In the genomic region with DNA sequence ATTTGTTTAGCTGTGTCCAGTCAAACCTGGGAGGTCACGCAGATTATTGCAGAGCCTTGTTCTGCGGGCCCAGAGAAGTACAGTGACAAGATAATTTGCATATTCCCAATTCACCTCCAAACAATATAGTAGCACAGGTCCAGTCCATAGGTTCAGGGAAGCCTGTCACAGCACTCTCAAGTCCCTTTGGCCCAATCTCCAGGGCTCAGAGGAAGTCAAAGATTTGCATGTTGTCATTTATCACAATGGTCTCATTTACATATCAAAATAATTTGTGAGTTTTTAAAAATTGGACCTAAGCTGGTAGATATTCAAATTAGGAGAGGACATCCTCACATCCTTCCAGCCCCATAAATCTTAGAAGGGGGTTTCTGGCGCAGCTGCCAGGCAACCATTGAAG, we compare ENCODE assay signal across 13 cellular contexts. TPM values are rescaled to one million over a fixed set of nuclear protein-coding genes. Genes with fewer than 3 reads are reported as not detected.
DNase-seq lines count a peak whose midpoint lies in the region; ATAC-seq and TF ChIP-seq lines count a peak whose summit lies in the region.
"Had no signal": no experiment of that assay in that cellular context is flagged by ENCODE, and none has a peak within 500 bp of the region (broad histone marks: within the 10 kb centered on the region; RNA-seq: fewer than 3 reads in every experiment).

No MANE protein-coding gene starts in this region.

- H3K36me3 Mint-ChIP-seq in stimulated activated naive CD8-positive, alpha-beta T cell treated with anti-CD3 and anti-CD28 coated beads, Interleukin-15, Interleukin-2, amounts not matched to agents 100 ng/mL and 50 ng/mL, for 24 hours (ENCODE audit: low read depth), result peaks cover 8% of the 10 kb centered on the region
- peaks cover 61% of the 10 kb centered on the region for H3K36me3 Mint-ChIP-seq in dendritic cell treated with granulocyte-macrophage colony-stimulating factor and Interleukin-4, amounts not matched to agents 40 ng/mL and 50 ng/mL, for 4 days (ENCODE audit: low read depth)
- H3K36me3 Mint-ChIP-seq in osteocyte (ENCODE audit: unreplicated experiment), result peaks cover 12% of the 10 kb centered on the region

- intact Hi-C loops in dendritic cell treated with granulocyte-macrophage colony-stimulating factor and Interleukin-4, amounts not matched to agents 40 ng/mL and 50 ng/mL, for 4 days (cut with micrococcal nuclease), result no loop called here

- H3K4me1 Mint-ChIP-seq in stimulated activated naive CD8-positive, alpha-beta T cell treated with anti-CD3 and anti-CD28 coated beads, Interleukin-15, Interleukin-2, amounts not matched to agents 100 ng/mL and 50 ng/mL, for 24 hours (ENCODE audit: low read depth), result peaks cover 26% of the 10 kb centered on the region
- peaks cover 42% of the 10 kb centered on the region for H3K4me1 Mint-ChIP-seq in stimulated activated naive CD8-positive, alpha-beta T cell treated with anti-CD3 and anti-CD28 coated beads, Interleukin-15, amount 100 ng/mL, for 72 hours
- peaks cover 44% of the 10 kb centered on the region for H3K4me1 Mint-ChIP-seq in dendritic cell treated with granulocyte-macrophage colony-stimulating factor and Interleukin-4, amounts not matched to agents 40 ng/mL and 50 ng/mL, for 4 days (ENCODE audit: low read depth)
- H3K4me1 Mint-ChIP-seq in osteocyte (ENCODE audit: unreplicated experiment), result peaks cover 2% of the 10 kb centered on the region

- no peaks in the 10 kb centered on the region for H3K27me3 Mint-ChIP-seq in stimulated activated naive CD8-positive, alpha-beta T cell treated with anti-CD3 and anti-CD28 coated beads, Interleukin-15, Interleukin-2, amounts not matched to agents 100 ng/mL and 50 ng/mL, for 24 hours
- no peaks in the 10 kb centered on the region for H3K27me3 Mint-ChIP-seq in stimulated activated naive CD8-positive, alpha-beta T cell treated with anti-CD3 and anti-CD28 coated beads, Interleukin-15, amount 100 ng/mL, for 72 hours
- H3K27me3 Mint-ChIP-seq in dendritic cell treated with granulocyte-macrophage colony-stimulating factor and Interleukin-4, amounts not matched to agents 40 ng/mL and 50 ng/mL, for 4 days, result no peaks in the 10 kb centered on the region
- no peaks in the 10 kb centered on the region for H3K27me3 Mint-ChIP-seq in osteocyte (ENCODE audit: unreplicated experiment)

- no peak for TF ChIP-seq CTCF in osteocyte (IDR thresholded peaks at IDR 0.05)

- ATAC-seq in stimulated activated naive CD8-positive, alpha-beta T cell treated with anti-CD3 and anti-CD28 coated beads, Interleukin-15, amount 100 ng/mL, for 72 hours, result no peak
- no peak for ATAC-seq in HG02970 (IDR thresholded peaks at IDR 0.05; ENCODE audit: low FRiP score, unreplicated experiment)

- H3K27ac Mint-ChIP-seq in stimulated activated naive CD8-positive, alpha-beta T cell treated with anti-CD3 and anti-CD28 coated beads, Interleukin-15, Interleukin-2, amounts not matched to agents 100 ng/mL and 50 ng/mL, for 24 hours, result peak overlapping the region; percentile 26
- H3K27ac Mint-ChIP-seq in stimulated activated naive CD8-positive, alpha-beta T cell treated with anti-CD3 and anti-CD28 coated beads, Interleukin-15, amount 100 ng/mL, for 72 hours, result peak overlapping the region in 1 of 2 donors; percentile 85
- H3K27ac Mint-ChIP-seq in dendritic cell treated with granulocyte-macrophage colony-stimulating factor and Interleukin-4, amounts not matched to agents 40 ng/mL and 50 ng/mL, for 4 days, result peak overlapping the region; percentile 87
- H3K27ac Mint-ChIP-seq in osteocyte (ENCODE audit: unreplicated experiment), result peak overlapping the region; percentile 70

- no peak overlapping the region for H3K4me3 Mint-ChIP-seq in stimulated activated naive CD8-positive, alpha-beta T cell treated with anti-CD3 and anti-CD28 coated beads, Interleukin-15, Interleukin-2, amounts not matched to agents 100 ng/mL and 50 ng/mL, for 24 hours
- no peak overlapping the region for H3K4me3 Mint-ChIP-seq in stimulated activated naive CD8-positive, alpha-beta T cell treated with anti-CD3 and anti-CD28 coated beads, Interleukin-15, amount 100 ng/mL, for 72 hours
- no peak overlapping the region for H3K4me3 Mint-ChIP-seq in dendritic cell treated with granulocyte-macrophage colony-stimulating factor and Interleukin-4, amounts not matched to agents 40 ng/mL and 50 ng/mL, for 4 days
- no peak overlapping the region for H3K4me3 Mint-ChIP-seq in osteocyte (ENCODE audit: unreplicated experiment)

- H3K9me3 Mint-ChIP-seq in stimulated activated naive CD8-positive, alpha-beta T cell treated with anti-CD3 and anti-CD28 coated beads, Interleukin-15, Interleukin-2, amounts not matched to agents 100 ng/mL and 50 ng/mL, for 24 hours, result no peaks in the 10 kb centered on the region
- no peaks in the 10 kb centered on the region for H3K9me3 Mint-ChIP-seq in stimulated activated naive CD8-positive, alpha-beta T cell treated with anti-CD3 and anti-CD28 coated beads, Interleukin-15, amount 100 ng/mL, for 72 hours
- H3K9me3 Mint-ChIP-seq in dendritic cell treated with granulocyte-macrophage colony-stimulating factor and Interleukin-4, amounts not matched to agents 40 ng/mL and 50 ng/mL, for 4 days, result no peaks in the 10 kb centered on the region
- H3K9me3 Mint-ChIP-seq in osteocyte (ENCODE audit: unreplicated experiment), result no peaks in the 10 kb centered on the region

- DNase-seq in stimulated activated naive CD8-positive, alpha-beta T cell treated with anti-CD3 and anti-CD28 coated beads, Interleukin-15, amount 100 ng/mL, for 72 hours, result no peak
- no peak for DNase-seq in osteocyte (ENCODE audit: extremely low spot score, unreplicated experiment)
- no peak for DNase-seq in amniotic stem cell (lab: John Stamatoyannopoulos, UW)
- no peak for DNase-seq in SKM-1 treated with dmso at 0.1 percent for 144 hours (lab: John Stamatoyannopoulos, UW; ENCODE audit: unreplicated experiment)
- DNase-seq in mucosa of gallbladder (ENCODE audit: low spot score), result no peak
- DNase-seq: activated effector memory CD4-positive, alpha-beta T cell treated with Interleukin-2 at 50 U/mL for 16 hours; central memory CD4-positive, alpha-beta T cell; DMS79 treated with DMSO at 0.1 percent for 48 hours; islet precursor cell; NCI-H510A had no signal

RNA-seq across cellular contexts. Expression of gene ZBTB4, which starts 11.9 kb away (rescaled TPM):
- total RNA-seq in osteocyte (47.9 and 49.7 TPM in 2 replicates), mucosa of gallbladder (82.8 TPM)

RNA-seq across cellular contexts. Expression of gene SLC35G6, which starts 13.7 kb away (rescaled TPM):
- total RNA-seq in osteocyte (not detected in 2 replicates), mucosa of gallbladder (not detected)

RNA-seq across cellular contexts. Expression of gene POLR2A, which starts 16.7 kb away (rescaled TPM):
- total RNA-seq in osteocyte, result 148 and 149 TPM in 2 replicates
- 133 TPM for total RNA-seq in mucosa of gallbladder

RNA-seq across cellular contexts. Expression of gene CHRNB1, which starts 22.6 kb away (rescaled TPM):
- 9.3 and 11.0 TPM in 2 replicates for total RNA-seq in osteocyte
- 10.0 TPM for total RNA-seq in mucosa of gallbladder

RNA-seq across cellular contexts. Expression of gene FGF11, which starts 28.2 kb away (rescaled TPM):
- total RNA-seq in osteocyte (1.3 and 1.5 TPM in 2 replicates), mucosa of gallbladder (2.7 TPM)
